In the genomic region with DNA sequence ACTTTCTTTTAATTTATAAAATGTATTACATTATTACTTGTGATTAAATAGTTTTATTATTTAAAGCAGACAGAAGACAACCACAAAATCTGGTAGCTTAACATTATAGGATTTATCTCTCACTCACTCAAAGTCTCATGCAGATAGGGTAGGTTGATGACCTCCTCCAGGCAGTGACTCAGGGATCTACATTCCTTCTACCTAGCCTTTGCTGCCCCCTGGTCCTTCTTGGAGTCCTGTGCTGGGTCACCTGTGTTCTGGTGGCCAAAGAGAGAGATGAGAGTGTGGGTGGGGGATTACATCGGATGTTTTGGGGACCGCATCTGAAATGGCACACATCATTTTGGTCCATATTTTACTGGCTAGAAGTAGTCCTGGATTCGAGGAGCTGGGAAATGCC, we compare ENCODE assay signal across 1 cellular context.
TF ChIP-seq lines count a peak whose summit lies in the region.

No MANE protein-coding gene starts in this region.

TF ChIP-seq in HepG2, 621 proteins besides CTCF, POLR2A, EP300 and RAD21 (continued from another document):
- TF ChIP-seq, protein P1, sequence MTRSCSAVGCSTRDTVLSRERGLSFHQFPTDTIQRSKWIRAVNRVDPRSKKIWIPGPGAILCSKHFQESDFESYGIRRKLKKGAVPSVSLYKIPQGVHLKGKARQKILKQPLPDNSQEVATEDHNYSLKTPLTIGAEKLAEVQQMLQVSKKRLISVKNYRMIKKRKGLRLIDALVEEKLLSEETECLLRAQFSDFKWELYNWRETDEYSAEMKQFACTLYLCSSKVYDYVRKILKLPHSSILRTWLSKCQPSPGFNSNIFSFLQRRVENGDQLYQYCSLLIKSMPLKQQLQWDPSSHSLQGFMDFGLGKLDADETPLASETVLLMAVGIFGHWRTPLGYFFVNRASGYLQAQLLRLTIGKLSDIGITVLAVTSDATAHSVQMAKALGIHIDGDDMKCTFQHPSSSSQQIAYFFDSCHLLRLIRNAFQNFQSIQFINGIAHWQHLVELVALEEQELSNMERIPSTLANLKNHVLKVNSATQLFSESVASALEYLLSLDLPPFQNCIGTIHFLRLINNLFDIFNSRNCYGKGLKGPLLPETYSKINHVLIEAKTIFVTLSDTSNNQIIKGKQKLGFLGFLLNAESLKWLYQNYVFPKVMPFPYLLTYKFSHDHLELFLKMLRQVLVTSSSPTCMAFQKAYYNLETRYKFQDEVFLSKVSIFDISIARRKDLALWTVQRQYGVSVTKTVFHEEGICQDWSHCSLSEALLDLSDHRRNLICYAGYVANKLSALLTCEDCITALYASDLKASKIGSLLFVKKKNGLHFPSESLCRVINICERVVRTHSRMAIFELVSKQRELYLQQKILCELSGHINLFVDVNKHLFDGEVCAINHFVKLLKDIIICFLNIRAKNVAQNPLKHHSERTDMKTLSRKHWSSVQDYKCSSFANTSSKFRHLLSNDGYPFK (CRISPR knock-in tag; IDR thresholded peaks at IDR 0.05; ENCODE audit: borderline replicate concordance): no peak
